Comparison of ENCODE assay signal across 17 cellular contexts in the genomic region with DNA sequence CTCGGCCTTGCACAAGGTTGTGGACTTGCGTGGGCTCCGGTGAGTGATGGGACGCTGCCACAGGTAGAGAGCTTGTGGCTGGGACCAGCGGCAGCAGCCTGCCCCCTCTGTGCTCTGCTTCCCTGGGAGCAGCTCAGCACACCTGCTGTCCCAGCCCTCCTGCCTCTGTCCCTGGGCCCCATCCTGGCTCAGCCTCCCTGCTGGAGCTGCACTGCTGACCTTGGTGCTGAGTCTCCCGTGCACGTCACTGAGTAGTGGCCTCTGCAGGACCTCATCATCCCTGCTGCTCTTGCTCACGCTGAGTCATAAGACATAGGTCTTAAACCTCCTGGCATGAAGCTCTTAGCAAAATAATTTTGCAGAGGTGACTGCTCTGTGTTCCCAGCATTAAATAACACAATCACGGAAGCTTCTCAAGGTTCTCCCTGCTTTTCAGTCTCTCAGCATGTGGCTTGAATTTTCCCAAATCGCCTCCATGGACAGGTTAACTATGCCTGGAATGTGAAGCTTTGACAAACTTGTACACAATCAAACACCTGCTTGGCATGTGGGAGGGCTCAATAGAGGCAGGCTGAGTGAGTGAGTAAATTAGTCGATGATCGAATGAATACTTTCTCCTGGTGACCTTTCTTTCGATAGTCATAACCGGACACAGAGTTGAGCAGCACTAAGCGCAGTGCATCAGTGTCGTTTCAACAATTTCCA.
DNase-seq lines count a peak whose midpoint lies in the region; ATAC-seq and TF ChIP-seq lines count a peak whose summit lies in the region.
"Had no signal": no experiment of that assay in that cellular context is flagged by ENCODE, and none has a peak within 500 bp of the region (broad histone marks: within the 10 kb centered on the region; RNA-seq: fewer than 3 reads in every experiment).

No MANE protein-coding gene starts in this region.

- no peak overlapping the region for H3K9ac ChIP-seq in PC-3 (ENCODE audit: low read length)
- H3K9ac ChIP-seq: BLaER1, KMS-11 had no signal

- BruUV-seq in PC-3 (replicated peaks; lab: Mats Ljungman, UMichigan), result no TSS peak

- intact Hi-C loops in PC-3 (cut with micrococcal nuclease), result no loop called here

- CTCF ChIA-PET in PC-3 (lab: Charles Lee), result no interaction called here

- H2AFZ ChIP-seq in PC-3 (ENCODE audit: low read length), result no peak overlapping the region

- DNase-seq in EH (ENCODE audit: low read depth) (peak; percentile 25), PC-3 (peak; percentile 74), epithelial cell of prostate (ENCODE audit: low read depth, low spot score) (peak; percentile 20), myocyte (ENCODE audit: low read depth) (peak; percentile 30), NCI-H446 (lab: John Stamatoyannopoulos, UW) (no peak), NCI-H82 (lab: John Stamatoyannopoulos, UW) (no peak), NCI-H2029 treated with DMSO at 0.1 percent for 48 hours (lab: John Stamatoyannopoulos, UW) (no peak), T-helper 1 cell (no peak)
- DNase-seq: activated CD8-positive, alpha-beta memory T cell treated with anti-CD3 and anti-CD28 coated beads, Interleukin-2, amount 50 U/mL, for 4 hours; amniotic stem cell; effector CD4-positive, alpha-beta T cell; hypothalamus; NCI-H2171 treated with DMSO at 0.1 percent for 48 hours; RPMI8226 had no signal

- H3K4me3 ChIP-seq in PC-3 (ENCODE audit: low read length), result no peak overlapping the region
- H3K4me3 ChIP-seq: BLaER1, skin epidermis had no signal

- no peaks in the 10 kb centered on the region for H3K79me2 ChIP-seq in PC-3 (ENCODE audit: low read length)

- no peaks in the 10 kb centered on the region for H3K9me2 ChIP-seq in PC-3 (replicated peaks; ENCODE audit: low read length)

- POLR2A ChIA-PET in PC-3 (lab: Charles Lee; ENCODE audit: unreplicated experiment), result no interaction called here

- H3K27ac ChIP-seq in PC-3 (ENCODE audit: low read length), result no peak overlapping the region
- H3K27ac ChIP-seq in epithelial cell of prostate, result no peak overlapping the region
- H3K27ac ChIP-seq: BLaER1, KMS-11, skin epidermis had no signal

- peaks cover 20% of the 10 kb centered on the region for H3K27me3 ChIP-seq in PC-3 (ENCODE audit: low read length)
- H3K27me3 ChIP-seq: BLaER1 had no signal

- no peak for TF ChIP-seq CTCF in PC-3 (conservative IDR thresholded peaks at IDR 0.05; ENCODE audit: low read depth, low read length)

- peak; percentile 95 for ATAC-seq in PC-3

- no peak overlapping the region for H3K4me2 ChIP-seq in PC-3 (ENCODE audit: low read length)
- H3K4me2 ChIP-seq: BLaER1, KMS-11 had no signal

- no peaks in the 10 kb centered on the region for H3K36me3 ChIP-seq in PC-3 (ENCODE audit: low read depth, low read length)
- H3K36me3 ChIP-seq: BLaER1 had no signal

- 0 out of 2 replicates have a peak, but pooled peaks cover 4% of the 10 kb centered on the region for H3K4me1 ChIP-seq in PC-3 (ENCODE audit: insufficient read depth, low read length)

- H4K20me1 ChIP-seq in PC-3 (ENCODE audit: low read length), result no peaks in the 10 kb centered on the region
- H4K20me1 ChIP-seq: BLaER1 had no signal

- no peaks in the 10 kb centered on the region for H3F3A ChIP-seq in PC-3 (ENCODE audit: low read length, unreplicated experiment)

- no peaks in the 10 kb centered on the region for H3K9me3 ChIP-seq in PC-3 (ENCODE audit: low read length)
- H3K9me3 ChIP-seq: BLaER1 had no signal

Comparison
In these comparisons a context has a peak if more than half of its experiments do, and no peak if none do; other contexts are left out.
1. DNase-seq: peak in EH (single experiment), PC-3 (single experiment), epithelial cell of prostate (single experiment) and myocyte (single experiment); none in NCI-H446 (0 of 2), NCI-H82 (single experiment), NCI-H2029 treated with DMSO at 0.1 percent for 48 hours (single experiment) and T-helper 1 cell (0 of 5).